Comparison of ENCODE assay signal across 13 cellular contexts in the genomic region with DNA sequence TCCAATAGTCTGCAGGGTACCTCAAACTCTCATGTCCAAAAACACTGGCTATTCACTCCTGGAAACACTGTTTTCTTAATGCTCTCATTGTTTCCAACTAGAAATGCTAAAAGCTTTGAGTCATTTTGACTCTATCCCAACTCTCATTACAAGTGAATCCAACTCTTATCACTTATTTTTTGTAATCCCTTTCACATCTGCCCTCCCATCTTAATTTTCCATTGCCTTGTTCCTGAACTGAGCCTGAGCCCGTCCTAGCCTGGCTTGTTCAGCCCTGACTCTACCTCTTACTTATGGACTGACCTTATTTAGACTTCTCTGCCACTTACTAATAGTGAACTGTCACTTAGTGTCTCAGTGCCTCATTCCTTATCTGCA. TPM values are rescaled to one million over a fixed set of nuclear protein-coding genes. Genes with fewer than 3 reads are reported as not detected.
DNase-seq lines count a peak whose midpoint lies in the region; ATAC-seq and TF ChIP-seq lines count a peak whose summit lies in the region.
"Had no signal": no experiment of that assay in that cellular context is flagged by ENCODE, and none has a peak within 500 bp of the region (broad histone marks: within the 10 kb centered on the region; RNA-seq: fewer than 3 reads in every experiment).

No MANE protein-coding gene starts in this region.

- H3K36me3 ChIP-seq in adipocyte (ENCODE audit: control insufficient read depth, insufficient read depth, low read length, severe bottlenecking) = no peaks in the 10 kb centered on the region
- no peaks in the 10 kb centered on the region for H3K36me3 ChIP-seq in parathyroid adenoma (ENCODE audit: control insufficient read depth, insufficient read depth, low read length)

- ATAC-seq in HG02678 (IDR thresholded peaks at IDR 0.05; ENCODE audit: unreplicated experiment) = no peak

- TF ChIP-seq CTCF in fibroblast of the aortic adventitia (IDR thresholded peaks at IDR 0.05; ENCODE audit: insufficient read depth, low read length) (no peak), parathyroid adenoma (IDR thresholded peaks at IDR 0.05) (no peak)

- H3K4me2 ChIP-seq in parathyroid adenoma (ENCODE audit: low read length) = no peak overlapping the region
- H3K4me2 ChIP-seq: smooth muscle cell had no signal

- H3K9ac ChIP-seq in adipocyte (ENCODE audit: low read length) = peak overlapping the region; percentile 83
- H3K9ac ChIP-seq in parathyroid adenoma = no peak overlapping the region

- no peak overlapping the region for H3K27ac ChIP-seq in parathyroid adenoma

- H3K4me3 ChIP-seq in adipocyte (ENCODE audit: low read length) = peak overlapping the region; percentile 53
- H3K4me3 ChIP-seq in fibroblast of the aortic adventitia (ENCODE audit: low read depth, low read length) = no peak overlapping the region
- no peak overlapping the region for H3K4me3 ChIP-seq in parathyroid adenoma (ENCODE audit: low read depth, low read length)
- H3K4me3 ChIP-seq: smooth muscle cell had no signal

- H3K9me3 ChIP-seq in adipocyte (ENCODE audit: control insufficient read depth, low read length) (peaks cover 5% of the 10 kb centered on the region), parathyroid adenoma (ENCODE audit: control insufficient read depth, low read length) (no peaks in the 10 kb centered on the region)

- no peaks in the 10 kb centered on the region for H3K79me2 ChIP-seq in parathyroid adenoma

- H2AFZ ChIP-seq in parathyroid adenoma = peak overlapping the region; percentile 5

- DNase-seq in A172 (ENCODE audit: low spot score) = peak; percentile 16
- peak; percentile 56 for DNase-seq in adipocyte (ENCODE audit: low read depth)
- peak; percentile 86 for DNase-seq in fibroblast of the aortic adventitia (ENCODE audit: low read depth)
- no peak for DNase-seq in hepatic stellate cell (ENCODE audit: low spot score)
- DNase-seq in NOMO-1 (lab: John Stamatoyannopoulos, UW; ENCODE audit: unreplicated experiment in 2 of 2) = no peak
- DNase-seq in CD1c-positive myeloid dendritic cell (ENCODE audit: extremely low spot score) = no peak
- DNase-seq: activated CD4-positive, alpha-beta T cell treated with anti-CD3 and anti-CD28 coated beads, Interleukin-2, amount 10 ng/mL, durations not matched to agents 7 days and 5 days; activated effector memory CD4-positive, alpha-beta T cell treated with Interleukin-2 at 50 U/mL for 16 hours; NCI-H774; T-helper 1 cell had no signal

- H3K27me3 ChIP-seq in adipocyte (replicated peaks; ENCODE audit: control insufficient read depth, insufficient read depth, low read length) (no peaks in the 10 kb centered on the region), parathyroid adenoma (ENCODE audit: control insufficient read depth, insufficient read depth, low read length) (no peaks in the 10 kb centered on the region)

- H3K4me1 ChIP-seq in adipocyte (ENCODE audit: control insufficient read depth, insufficient read depth, low read length) (peaks cover 70% of the 10 kb centered on the region), parathyroid adenoma (peaks cover 16% of the 10 kb centered on the region)

RNA-seq across cellular contexts. Expression of a gene that starts 56.7 kb away (rescaled TPM):
- 0.38 and 0.50 TPM in 2 replicates for total RNA-seq in A172 (2014; rRNA removed; shearing (Covaris generic))
- total RNA-seq in fibroblast of the aortic adventitia (ENCODE audit: low replicate concordance) = 0.16 and 0.90 TPM in 2 replicates
- total RNA-seq: activated CD4-positive, alpha-beta T cell treated with anti-CD3 and anti-CD28 coated beads, Interleukin-2, amount 10 ng/mL, durations not matched to agents 7 days and 5 days; smooth muscle cell had no signal

Comparison
In these comparisons a context has a peak if more than half of its experiments do, and no peak if none do; other contexts are left out.
1. DNase-seq: peak in A172 (single experiment), adipocyte (single experiment) and fibroblast of the aortic adventitia (single experiment); none in hepatic stellate cell (single experiment), NOMO-1 (0 of 2) and CD1c-positive myeloid dendritic cell (single experiment).